In genomic region chr17:50779747-50780363, GRCh38 we compare ENCODE assay signal across 19 cellular contexts. TPM values are rescaled to one million over a fixed set of nuclear protein-coding genes. Genes with fewer than 3 reads are reported as not detected.
DNase-seq lines count a peak whose midpoint lies in the region; ATAC-seq and TF ChIP-seq lines count a peak whose summit lies in the region.
"Had no signal": no experiment of that assay in that cellular context is flagged by ENCODE, and none has a peak within 500 bp of the region (broad histone marks: within the 10 kb centered on the region; RNA-seq: fewer than 3 reads in every experiment).

No MANE protein-coding gene starts in this region.

- H3K9me3 Mint-ChIP-seq in activated CD4-positive, alpha-beta T cell treated with anti-CD3 and anti-CD28 coated beads for 36 hours (ENCODE audit: low read depth) = no peaks in the 10 kb centered on the region

- peaks cover 20% of the 10 kb centered on the region for H3K4me1 Mint-ChIP-seq in activated CD4-positive, alpha-beta T cell treated with anti-CD3 and anti-CD28 coated beads for 36 hours

- DNase-seq in Jurkat, Clone E6-1 (ENCODE audit: low read depth, low spot score) = peak; percentile 81
- peak; percentile 52 for DNase-seq in activated CD4-positive, alpha-beta T cell treated with anti-CD3 and anti-CD28 coated beads for 36 hours
- peak; percentile 49 for DNase-seq in activated effector memory CD4-positive, alpha-beta T cell treated with Interleukin-2 at 50 U/mL for 16 hours
- peak; percentile 24 for DNase-seq in stimulated activated CD4-positive, alpha-beta T cell treated with anti-CD3 and anti-CD28 coated beads, Interleukin-4, amount 100 ng/mL, for 24 hours
- DNase-seq in NCI-H2029 (lab: John Stamatoyannopoulos, UW) (no peak), mesenteric fat pad (ENCODE audit: low spot score) (no peak), hepatocyte (ENCODE audit: low spot score) (no peak)
- DNase-seq: DMS79 treated with DMSO at 0.1 percent for 48 hours, head of caudate nucleus, NCI-H2029 treated with DMSO at 0.1 percent for 48 hours, NCI-H82, pancreas had no signal

- H3K27me3 Mint-ChIP-seq in activated CD4-positive, alpha-beta T cell treated with anti-CD3 and anti-CD28 coated beads for 36 hours = peaks cover 9% of the 10 kb centered on the region

- H3K4me3 Mint-ChIP-seq in activated CD4-positive, alpha-beta T cell treated with anti-CD3 and anti-CD28 coated beads for 36 hours = no peak overlapping the region

- no peaks in the 10 kb centered on the region for H3K4me1 ChIP-seq in hepatocyte (ENCODE audit: insufficient read depth)
- H3K4me1 ChIP-seq: pancreas had no signal

- H3K27ac ChIP-seq in hepatocyte = no peak overlapping the region
- H3K27ac ChIP-seq: HL-60, pancreas had no signal

- ATAC-seq in activated CD4-positive, alpha-beta T cell treated with anti-CD3 and anti-CD28 coated beads for 36 hours = peak; percentile 64
- no peak for ATAC-seq in HG03571 (IDR thresholded peaks at IDR 0.05; ENCODE audit: unreplicated experiment)
- ATAC-seq: pancreas had no signal

- POLR2A ChIA-PET in activated CD4-positive, alpha-beta T cell treated with anti-CD3 and anti-CD28 coated beads for 36 hours (lab: Charles Lee) = interaction anchor here (0.7 kb wide), 2 partner anchors 14 to 75 kb away, joined by 3 to 5 read pairs; no protein-coding TSS in a partner anchor

- H3K36me3 ChIP-seq in hepatocyte (replicated peaks; ENCODE audit: insufficient read depth, low read depth) = no peaks in the 10 kb centered on the region
- H3K36me3 ChIP-seq: pancreas had no signal

- no peaks in the 10 kb centered on the region for H3K79me2 ChIP-seq in hepatocyte

- H4K20me1 ChIP-seq in hepatocyte (ENCODE audit: insufficient read depth, poor library complexity, severe bottlenecking) = no peaks in the 10 kb centered on the region

- H3K4me2 ChIP-seq in hepatocyte = no peak overlapping the region

- intact Hi-C loops in activated CD4-positive, alpha-beta T cell treated with anti-CD3 and anti-CD28 coated beads for 36 hours (cut with DNase I, micrococcal nuclease) = loop anchor here in 1 of 2 experiments (5.0 kb wide), 1 partner anchor 372 kb away; the partner anchor contains the start of gene NME1

- H3K36me3 Mint-ChIP-seq in activated CD4-positive, alpha-beta T cell treated with anti-CD3 and anti-CD28 coated beads for 36 hours (ENCODE audit: low read depth) = no peaks in the 10 kb centered on the region

- H2AFZ ChIP-seq in hepatocyte = no peak overlapping the region

- no peaks in the 10 kb centered on the region for H3K27me3 ChIP-seq in hepatocyte
- H3K27me3 ChIP-seq: pancreas had no signal

- no peak overlapping the region for H3K27ac Mint-ChIP-seq in activated CD4-positive, alpha-beta T cell treated with anti-CD3 and anti-CD28 coated beads for 36 hours

- no peak overlapping the region for H3K4me3 ChIP-seq in Jurkat, Clone E6-1 (ENCODE audit: low read length)
- no peak overlapping the region for H3K4me3 ChIP-seq in hepatocyte
- H3K4me3 ChIP-seq: pancreas had no signal

- 92% methylated on average over 9 of the region's 9 CpGs for WGBS in hepatocyte (ENCODE audit: low lambda C conversion rate, missing lambda C conversion rate)

- CTCF ChIA-PET in activated CD4-positive, alpha-beta T cell treated with anti-CD3 and anti-CD28 coated beads for 36 hours (lab: Charles Lee) = interaction anchor here (0.6 to 5.4 kb wide), 7 partner anchors 11 to 177 kb away, joined by 3 to 32 read pairs (median 4); no protein-coding TSS in a partner anchor

- H3K9me3 ChIP-seq in hepatocyte (ENCODE audit: low read depth) = no peaks in the 10 kb centered on the region
- H3K9me3 ChIP-seq: pancreas had no signal

- no peak for TF ChIP-seq CTCF in hepatocyte (IDR thresholded peaks at IDR 0.05; ENCODE audit: poor library complexity)

- no peaks in the 10 kb centered on the region for H3K9me2 ChIP-seq in hepatocyte (replicated peaks; ENCODE audit: insufficient read depth)

RNA-seq across cellular contexts. Expression of gene ANKRD40CL, which starts 12.5 kb away (rescaled TPM):
- polyA plus RNA-seq in Jurkat, Clone E6-1 (2012; ENCODE audit: insufficient read depth, insufficient read length) = not detected
- not detected for total RNA-seq in activated CD4-positive, alpha-beta T cell treated with anti-CD3 and anti-CD28 coated beads for 36 hours
- total RNA-seq in mesenteric fat pad = not detected
- total RNA-seq in hepatocyte = 3.3 and 4.2 TPM in 2 replicates
- 2.8 and 3.9 TPM in 2 replicates for polyA plus RNA-seq in hepatocyte
- total RNA-seq: chondrocyte, epithelial cell of proximal tubule, kidney epithelial cell had no signal
- polyA plus RNA-seq: BJ had no signal

RNA-seq across cellular contexts. Expression of gene WFIKKN2, which starts 55.5 kb away (rescaled TPM):
- not detected for polyA plus RNA-seq in Jurkat, Clone E6-1 (2012; ENCODE audit: insufficient read depth, insufficient read length)
- not detected for total RNA-seq in activated CD4-positive, alpha-beta T cell treated with anti-CD3 and anti-CD28 coated beads for 36 hours
- 0.16 TPM for total RNA-seq in mesenteric fat pad
- 0.36 and 0.50 TPM in 2 replicates for total RNA-seq in hepatocyte
- 0.68 TPM in 1 of 2 replicates, not detected in the other for polyA plus RNA-seq in hepatocyte
- total RNA-seq: epithelial cell of proximal tubule, kidney epithelial cell, mononuclear cell had no signal
- polyA plus RNA-seq: BJ had no signal

Comparison
In these comparisons a context has a peak if more than half of its experiments do, and no peak if none do; other contexts are left out.
1. DNase-seq: peak in Jurkat, Clone E6-1 (single experiment), activated CD4-positive, alpha-beta T cell treated with anti-CD3 and anti-CD28 coated beads for 36 hours (single experiment), activated effector memory CD4-positive, alpha-beta T cell treated with Interleukin-2 at 50 U/mL for 16 hours (single experiment) and stimulated activated CD4-positive, alpha-beta T cell treated with anti-CD3 and anti-CD28 coated beads, Interleukin-4, amount 100 ng/mL, for 24 hours (single experiment); none in NCI-H2029 (single experiment), mesenteric fat pad (single experiment) and hepatocyte (single experiment).